Comparison of ENCODE assay signal across 1 cellular context in the genomic region with DNA sequence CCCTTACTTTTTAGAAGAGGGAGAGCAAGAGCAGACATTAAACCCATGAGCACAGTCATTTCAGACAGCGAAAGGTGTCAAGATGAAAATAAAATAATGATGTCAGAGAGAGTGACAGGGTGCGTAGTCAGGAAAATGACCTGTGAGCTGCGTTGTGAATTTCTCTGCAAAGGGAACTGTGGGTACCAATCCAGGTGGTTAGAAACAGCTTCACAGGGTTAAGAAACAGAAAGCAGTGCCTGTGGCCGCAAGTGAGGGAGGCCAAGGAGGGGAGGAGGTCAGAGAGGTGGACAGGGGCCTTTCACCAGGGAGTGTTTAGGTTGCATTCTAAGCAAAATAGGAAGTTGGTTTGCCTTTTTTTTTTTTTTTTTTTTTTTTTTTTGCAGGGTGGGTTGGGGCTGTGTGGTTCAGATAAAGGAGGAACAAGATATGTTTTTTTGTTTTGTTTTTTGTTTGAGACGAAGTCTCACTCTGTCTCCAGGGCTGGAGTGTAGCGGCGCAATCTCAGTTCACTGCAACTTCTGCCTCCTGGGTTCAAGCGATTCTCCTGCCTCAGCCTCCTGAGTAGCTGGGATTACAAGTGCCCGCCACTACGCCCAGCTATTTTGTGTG.
TF ChIP-seq lines count a peak whose summit lies in the region.

No MANE protein-coding gene starts in this region.

TF ChIP-seq in K562, 482 proteins besides CTCF, POLR2A, EP300 and RAD21 (continued from another document and continues in another):
- TF ChIP-seq, protein P1, sequence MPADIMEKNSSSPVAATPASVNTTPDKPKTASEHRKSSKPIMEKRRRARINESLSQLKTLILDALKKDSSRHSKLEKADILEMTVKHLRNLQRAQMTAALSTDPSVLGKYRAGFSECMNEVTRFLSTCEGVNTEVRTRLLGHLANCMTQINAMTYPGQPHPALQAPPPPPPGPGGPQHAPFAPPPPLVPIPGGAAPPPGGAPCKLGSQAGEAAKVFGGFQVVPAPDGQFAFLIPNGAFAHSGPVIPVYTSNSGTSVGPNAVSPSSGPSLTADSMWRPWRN (IDR thresholded peaks at IDR 0.05; ENCODE audit: low read depth): no peak
- TF ChIP-seq JUNB (CRISPR knock-in tag; conservative IDR thresholded peaks at IDR 0.05) (no peak), FOSL1 (tag; conservative IDR thresholded peaks at IDR 0.05) (no peak), TAF15 (IDR thresholded peaks at IDR 0.05; ENCODE audit: low read depth, low read length) (no peak), ZNF589 (CRISPR knock-in tag; IDR thresholded peaks at IDR 0.05; ENCODE audit: low read depth) (no peak), NFIX (CRISPR knock-in tag; IDR thresholded peaks at IDR 0.05; ENCODE audit: low read depth) (no peak), MYNN (IDR thresholded peaks at IDR 0.05) (no peak), MYNN (CRISPR knock-in tag; IDR thresholded peaks at IDR 0.05) (no peak), ZNF274 (IDR thresholded peaks at IDR 0.05; ENCODE audit: borderline replicate concordance, low read depth, low read length) (no peak), SPI1 (IDR thresholded peaks at IDR 0.05; ENCODE audit: borderline replicate concordance, low read depth, low read length) (peak; percentile 8; the same call in 1 of the 2 replicates), PML (IDR thresholded peaks at IDR 0.05; ENCODE audit: low read length) (no peak), STAG1 (CRISPR knock-in tag; IDR thresholded peaks at IDR 0.05; ENCODE audit: borderline replicate concordance) (no peak), NCOA6 (IDR thresholded peaks at IDR 0.05) (no peak), ZKSCAN3 (CRISPR knock-in tag; IDR thresholded peaks at IDR 0.05) (no peak), FOXO4 (CRISPR knock-in tag; IDR thresholded peaks at IDR 0.05) (no peak), PCBP2 (IDR thresholded peaks at IDR 0.05; ENCODE audit: low read depth, low read length, poor library complexity, severe bottlenecking) (no peak), HIVEP1 (CRISPR knock-in tag; IDR thresholded peaks at IDR 0.05) (no peak), ZNF764 (CRISPR knock-in tag; IDR thresholded peaks at IDR 0.05; ENCODE audit: low read depth) (no peak), ZNF311 (CRISPR knock-in tag; IDR thresholded peaks at IDR 0.05) (no peak), SP2 (IDR thresholded peaks at IDR 0.05; ENCODE audit: extremely low read depth, low read depth, low read length, poor library complexity, severe bottlenecking) (no peak), MCM3 (IDR thresholded peaks at IDR 0.05) (no peak), USF2 (CRISPR knock-in tag; IDR thresholded peaks at IDR 0.05) (no peak), TAF9B (IDR thresholded peaks at IDR 0.05; ENCODE audit: partially characterized antibody) (no peak), RBM25 (IDR thresholded peaks at IDR 0.05; ENCODE audit: low read depth, low read length, severe bottlenecking) (no peak), ZNF586 (CRISPR knock-in tag; conservative IDR thresholded peaks at IDR 0.05) (no peak), BHLHE40 (IDR thresholded peaks at IDR 0.05; ENCODE audit: low read length) (no peak), XRCC3 (IDR thresholded peaks at IDR 0.05) (no peak), HMG20A (CRISPR knock-in tag; conservative IDR thresholded peaks at IDR 0.05) (no peak), PHB (CRISPR knock-in tag; IDR thresholded peaks at IDR 0.05) (no peak), HBP1 (CRISPR knock-in tag; IDR thresholded peaks at IDR 0.05) (no peak), MTA2 (IDR thresholded peaks at IDR 0.05; ENCODE audit: low read depth) (no peak; the same call in 1 of the 2 replicates), FOXP4 (CRISPR knock-in tag; IDR thresholded peaks at IDR 0.05; ENCODE audit: borderline replicate concordance) (no peak), ZNF639 (CRISPR knock-in tag; conservative IDR thresholded peaks at IDR 0.05 in 1 of 2, IDR thresholded peaks at IDR 0.05 in 1 of 2) (peak in 1 of 2 experiments; percentile 67; a peak in 2 of 4 replicates), MYBL2 (IDR thresholded peaks at IDR 0.05; ENCODE audit: low read depth) (no peak), MYBL2 (CRISPR knock-in tag; IDR thresholded peaks at IDR 0.05; ENCODE audit: borderline replicate concordance) (no peak), ZNF398 (CRISPR knock-in tag; IDR thresholded peaks at IDR 0.05) (no peak), NBN (IDR thresholded peaks at IDR 0.05; ENCODE audit: low read depth) (no peak), BCL6 (CRISPR knock-in tag; IDR thresholded peaks at IDR 0.05) (no peak), E2F4 (CRISPR knock-in tag; IDR thresholded peaks at IDR 0.05; ENCODE audit: low read depth) (no peak)
- TF ChIP-seq, protein P2, sequence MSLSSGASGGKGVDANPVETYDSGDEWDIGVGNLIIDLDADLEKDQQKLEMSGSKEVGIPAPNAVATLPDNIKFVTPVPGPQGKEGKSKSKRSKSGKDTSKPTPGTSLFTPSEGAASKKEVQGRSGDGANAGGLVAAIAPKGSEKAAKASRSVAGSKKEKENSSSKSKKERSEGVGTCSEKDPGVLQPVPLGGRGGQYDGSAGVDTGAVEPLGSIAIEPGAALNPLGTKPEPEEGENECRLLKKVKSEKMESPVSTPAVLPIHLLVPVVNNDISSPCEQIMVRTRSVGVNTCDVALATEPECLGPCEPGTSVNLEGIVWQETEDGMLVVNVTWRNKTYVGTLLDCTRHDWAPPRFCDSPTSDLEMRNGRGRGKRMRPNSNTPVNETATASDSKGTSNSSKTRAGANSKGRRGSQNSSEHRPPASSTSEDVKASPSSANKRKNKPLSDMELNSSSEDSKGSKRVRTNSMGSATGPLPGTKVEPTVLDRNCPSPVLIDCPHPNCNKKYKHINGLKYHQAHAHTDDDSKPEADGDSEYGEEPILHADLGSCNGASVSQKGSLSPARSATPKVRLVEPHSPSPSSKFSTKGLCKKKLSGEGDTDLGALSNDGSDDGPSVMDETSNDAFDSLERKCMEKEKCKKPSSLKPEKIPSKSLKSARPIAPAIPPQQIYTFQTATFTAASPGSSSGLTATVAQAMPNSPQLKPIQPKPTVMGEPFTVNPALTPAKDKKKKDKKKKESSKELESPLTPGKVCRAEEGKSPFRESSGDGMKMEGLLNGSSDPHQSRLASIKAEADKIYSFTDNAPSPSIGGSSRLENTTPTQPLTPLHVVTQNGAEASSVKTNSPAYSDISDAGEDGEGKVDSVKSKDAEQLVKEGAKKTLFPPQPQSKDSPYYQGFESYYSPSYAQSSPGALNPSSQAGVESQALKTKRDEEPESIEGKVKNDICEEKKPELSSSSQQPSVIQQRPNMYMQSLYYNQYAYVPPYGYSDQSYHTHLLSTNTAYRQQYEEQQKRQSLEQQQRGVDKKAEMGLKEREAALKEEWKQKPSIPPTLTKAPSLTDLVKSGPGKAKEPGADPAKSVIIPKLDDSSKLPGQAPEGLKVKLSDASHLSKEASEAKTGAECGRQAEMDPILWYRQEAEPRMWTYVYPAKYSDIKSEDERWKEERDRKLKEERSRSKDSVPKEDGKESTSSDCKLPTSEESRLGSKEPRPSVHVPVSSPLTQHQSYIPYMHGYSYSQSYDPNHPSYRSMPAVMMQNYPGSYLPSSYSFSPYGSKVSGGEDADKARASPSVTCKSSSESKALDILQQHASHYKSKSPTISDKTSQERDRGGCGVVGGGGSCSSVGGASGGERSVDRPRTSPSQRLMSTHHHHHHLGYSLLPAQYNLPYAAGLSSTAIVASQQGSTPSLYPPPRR (CRISPR knock-in tag; IDR thresholded peaks at IDR 0.05; ENCODE audit: borderline replicate concordance): no peak
- TF ChIP-seq, protein P3, sequence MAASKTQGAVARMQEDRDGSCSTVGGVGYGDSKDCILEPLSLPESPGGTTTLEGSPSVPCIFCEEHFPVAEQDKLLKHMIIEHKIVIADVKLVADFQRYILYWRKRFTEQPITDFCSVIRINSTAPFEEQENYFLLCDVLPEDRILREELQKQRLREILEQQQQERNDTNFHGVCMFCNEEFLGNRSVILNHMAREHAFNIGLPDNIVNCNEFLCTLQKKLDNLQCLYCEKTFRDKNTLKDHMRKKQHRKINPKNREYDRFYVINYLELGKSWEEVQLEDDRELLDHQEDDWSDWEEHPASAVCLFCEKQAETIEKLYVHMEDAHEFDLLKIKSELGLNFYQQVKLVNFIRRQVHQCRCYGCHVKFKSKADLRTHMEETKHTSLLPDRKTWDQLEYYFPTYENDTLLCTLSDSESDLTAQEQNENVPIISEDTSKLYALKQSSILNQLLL (CRISPR knock-in tag; IDR thresholded peaks at IDR 0.05; ENCODE audit: borderline replicate concordance): no peak
